In genomic region chr1:209570757-209571156, GRCh38 we compare ENCODE assay signal across 9 cellular contexts. TPM values are rescaled to one million over a fixed set of nuclear protein-coding genes. Genes with fewer than 3 reads are reported as not detected.
"Had no signal": no experiment of that assay in that cellular context is flagged by ENCODE, and none has a peak within 500 bp of the region (broad histone marks: within the 10 kb centered on the region; RNA-seq: fewer than 3 reads in every experiment).

No MANE protein-coding gene starts in this region.

- H3K4me3 Mint-ChIP-seq: IgD-negative memory B cell had no signal

- H3K9ac ChIP-seq: KMS-11 had no signal

- H3K4me1 ChIP-seq: HAP-1 had no signal

- H3K4me3 ChIP-seq: HAP-1 had no signal

- H3K27ac ChIP-seq: KMS-11 had no signal

- H3K4me2 ChIP-seq: KMS-11 had no signal

- H3K36me3 Mint-ChIP-seq: IgD-negative memory B cell had no signal

- H3K9me3 ChIP-seq: HAP-1 had no signal

- H3K36me3 ChIP-seq: HAP-1 had no signal

- ATAC-seq: HCT116 had no signal

- DNase-seq: GOT3, H7, KBM-7 had no signal

- H3K9me3 Mint-ChIP-seq: IgD-negative memory B cell had no signal

RNA-seq across cellular contexts. Expression of gene CAMK1G, which starts 12.8 kb away (rescaled TPM):
- total RNA-seq: H4, HT-29 had no signal
- polyA plus RNA-seq: IgD-negative memory B cell had no signal
